ENCODE assay signal across 13 cellular contexts in genomic region chr21:43768868-43769167, GRCh38. TPM values are rescaled to one million over a fixed set of nuclear protein-coding genes. Genes with fewer than 3 reads are reported as not detected.
DNase-seq lines count a peak whose midpoint lies in the region; ATAC-seq and TF ChIP-seq lines count a peak whose summit lies in the region.
"Had no signal": no experiment of that assay in that cellular context is flagged by ENCODE, and none has a peak within 500 bp of the region (broad histone marks: within the 10 kb centered on the region; RNA-seq: fewer than 3 reads in every experiment).

No MANE protein-coding gene starts in this region.

- H4K20me1 ChIP-seq in GM23338 (replicated peaks; ENCODE audit: insufficient read depth) = no peaks in the 10 kb centered on the region
- H4K20me1 ChIP-seq in smooth muscle cell (ENCODE audit: low read depth) = no peaks in the 10 kb centered on the region

- ATAC-seq in GM23338 (peak; percentile 52), foreskin keratinocyte (no peak), HG03280 (IDR thresholded peaks at IDR 0.05; ENCODE audit: unreplicated experiment) (no peak), GM19035 (IDR thresholded peaks at IDR 0.05; ENCODE audit: unreplicated experiment) (no peak)

- H3K4me3 Mint-ChIP-seq in GM23338 = no peak overlapping the region; the same call in 2 of the 3 replicates
- H3K4me3 Mint-ChIP-seq: activated naive CD8-positive, alpha-beta T cell; stimulated activated naive CD8-positive, alpha-beta T cell treated with anti-CD3 and anti-CD28 coated beads, Interleukin-15, Interleukin-2, amounts not matched to agents 100 ng/mL and 50 ng/mL, for 24 hours had no signal

- peaks cover 17% of the 10 kb centered on the region for H3K27me3 Mint-ChIP-seq in GM23338 (ENCODE audit: insufficient read depth, low read depth, poor library complexity)
- H3K27me3 Mint-ChIP-seq: activated naive CD8-positive, alpha-beta T cell; stimulated activated naive CD8-positive, alpha-beta T cell treated with anti-CD3 and anti-CD28 coated beads, Interleukin-15, Interleukin-2, amounts not matched to agents 100 ng/mL and 50 ng/mL, for 24 hours had no signal

- H3K27ac ChIP-seq in GM23338 (ENCODE audit: low read depth) (0 out of 2 replicates have a peak overlapping the region, but pooled peaks have one; percentile 45), SJSA1 (peak overlapping the region; percentile 79; the same call in 1 of the 2 replicates), foreskin keratinocyte (peak overlapping the region; percentile 94), smooth muscle cell (ENCODE audit: low read depth) (peak overlapping the region; percentile 81)
- H3K27ac ChIP-seq: C4-2B had no signal

- H3K4me3 ChIP-seq in GM23338 (no peak overlapping the region), SJSA1 (no peak overlapping the region), smooth muscle cell (no peak overlapping the region)

- peak overlapping the region; percentile 95 for H3K27ac Mint-ChIP-seq in GM23338
- H3K27ac Mint-ChIP-seq: activated naive CD8-positive, alpha-beta T cell; IgD-negative memory B cell; stimulated activated naive CD8-positive, alpha-beta T cell treated with anti-CD3 and anti-CD28 coated beads, Interleukin-15, Interleukin-2, amounts not matched to agents 100 ng/mL and 50 ng/mL, for 24 hours had no signal

- no peaks in the 10 kb centered on the region for H3K9me3 ChIP-seq in SJSA1 (replicated peaks)
- no peaks in the 10 kb centered on the region for H3K9me3 ChIP-seq in smooth muscle cell (replicated peaks; ENCODE audit: low read depth)

- H3K4me1 ChIP-seq in GM23338 (ENCODE audit: insufficient read depth) = peaks cover 25% of the 10 kb centered on the region
- H3K4me1 ChIP-seq in SJSA1 (replicated peaks) = peaks cover 14% of the 10 kb centered on the region
- peaks cover 16% of the 10 kb centered on the region for H3K4me1 ChIP-seq in foreskin keratinocyte
- peaks cover 12% of the 10 kb centered on the region for H3K4me1 ChIP-seq in smooth muscle cell (ENCODE audit: low read depth)

- peak; percentile 25 for DNase-seq in GM23338 (ENCODE audit: low spot score)
- no peak for DNase-seq in SJSA1 (ENCODE audit: low read depth in 1 of 2, low spot score in 2 of 2)
- DNase-seq in foreskin keratinocyte = no peak
- no peak for DNase-seq in smooth muscle cell (lab: John Stamatoyannopoulos, UW; ENCODE audit: unreplicated experiment)
- DNase-seq in NCI-H2196 (lab: John Stamatoyannopoulos, UW; ENCODE audit: unreplicated experiment) = no peak
- DNase-seq in NCI-H187 (lab: John Stamatoyannopoulos, UW) = no peak
- DNase-seq: SIG-M5 had no signal

- H3K36me3 Mint-ChIP-seq in GM23338 (ENCODE audit: low read depth) = peaks cover 13% of the 10 kb centered on the region
- H3K36me3 Mint-ChIP-seq: IgD-negative memory B cell had no signal

- TF ChIP-seq CTCF in GM23338 (conservative IDR thresholded peaks at IDR 0.05; ENCODE audit: low read depth in 2 of 2) (no peak), foreskin keratinocyte (conservative IDR thresholded peaks at IDR 0.05) (no peak), smooth muscle cell (IDR thresholded peaks at IDR 0.05; ENCODE audit: borderline replicate concordance, insufficient read depth, poor library complexity, severe bottlenecking) (no peak)

- H3K4me1 Mint-ChIP-seq in GM23338 = peaks cover 50% of the 10 kb centered on the region

- H3K9me3 Mint-ChIP-seq in GM23338 = no peaks in the 10 kb centered on the region
- H3K9me3 Mint-ChIP-seq: IgD-negative memory B cell; stimulated activated naive CD8-positive, alpha-beta T cell treated with anti-CD3 and anti-CD28 coated beads, Interleukin-15, Interleukin-2, amounts not matched to agents 100 ng/mL and 50 ng/mL, for 24 hours had no signal

- peaks cover 4% of the 10 kb centered on the region for H3K36me3 ChIP-seq in GM23338 (ENCODE audit: insufficient read depth)
- H3K36me3 ChIP-seq in SJSA1 = peaks cover 10% of the 10 kb centered on the region
- no peaks in the 10 kb centered on the region for H3K36me3 ChIP-seq in smooth muscle cell (ENCODE audit: low read depth)

- H3K79me2 ChIP-seq in GM23338 (replicated peaks; ENCODE audit: insufficient read depth) (0 out of 2 replicates have a peak, but pooled peaks cover under 1% of the 10 kb centered on the region), smooth muscle cell (ENCODE audit: low read depth) (no peaks in the 10 kb centered on the region)

- peak overlapping the region; percentile 65 for H3K9ac ChIP-seq in smooth muscle cell (ENCODE audit: low read depth)

- H3F3A ChIP-seq in GM23338 (replicated peaks; ENCODE audit: low read depth) = peaks cover 4% of the 10 kb centered on the region; the same call in 1 of the 2 replicates
- H3F3A ChIP-seq in smooth muscle cell (ENCODE audit: low read depth) = peaks cover 13% of the 10 kb centered on the region

- no peak overlapping the region for H3K4me2 ChIP-seq in GM23338
- peak overlapping the region; percentile 40 for H3K4me2 ChIP-seq in smooth muscle cell

- no peaks in the 10 kb centered on the region for H3K9me2 ChIP-seq in GM23338 (ENCODE audit: insufficient read depth)

- 70% methylated on average over 8 of the region's 8 CpGs for WGBS in smooth muscle cell (ENCODE audit: low lambda C conversion rate)

- no peaks in the 10 kb centered on the region for H3K27me3 ChIP-seq in GM23338 (ENCODE audit: insufficient read depth)
- no peaks in the 10 kb centered on the region for H3K27me3 ChIP-seq in SJSA1 (replicated peaks)
- no peaks in the 10 kb centered on the region for H3K27me3 ChIP-seq in foreskin keratinocyte
- H3K27me3 ChIP-seq in smooth muscle cell (ENCODE audit: low read depth) = no peaks in the 10 kb centered on the region

- H2AFZ ChIP-seq in GM23338 (peak overlapping the region; percentile 59; the same call in 1 of the 2 replicates), smooth muscle cell (ENCODE audit: low read depth) (no peak overlapping the region)

TF ChIP-seq in GM23338, 12 proteins besides CTCF, POLR2A, EP300 and RAD21:
- no peak for TF ChIP-seq CREB1 (CRISPR knock-in tag; IDR thresholded peaks at IDR 0.05; ENCODE audit: low read depth)
- no peak for TF ChIP-seq EZH2 (IDR thresholded peaks at IDR 0.05; ENCODE audit: low read depth, unreplicated experiment)
- TF ChIP-seq STAT1 (IDR thresholded peaks at IDR 0.05; ENCODE audit: unreplicated experiment) = no peak
- TF ChIP-seq, protein P1, sequence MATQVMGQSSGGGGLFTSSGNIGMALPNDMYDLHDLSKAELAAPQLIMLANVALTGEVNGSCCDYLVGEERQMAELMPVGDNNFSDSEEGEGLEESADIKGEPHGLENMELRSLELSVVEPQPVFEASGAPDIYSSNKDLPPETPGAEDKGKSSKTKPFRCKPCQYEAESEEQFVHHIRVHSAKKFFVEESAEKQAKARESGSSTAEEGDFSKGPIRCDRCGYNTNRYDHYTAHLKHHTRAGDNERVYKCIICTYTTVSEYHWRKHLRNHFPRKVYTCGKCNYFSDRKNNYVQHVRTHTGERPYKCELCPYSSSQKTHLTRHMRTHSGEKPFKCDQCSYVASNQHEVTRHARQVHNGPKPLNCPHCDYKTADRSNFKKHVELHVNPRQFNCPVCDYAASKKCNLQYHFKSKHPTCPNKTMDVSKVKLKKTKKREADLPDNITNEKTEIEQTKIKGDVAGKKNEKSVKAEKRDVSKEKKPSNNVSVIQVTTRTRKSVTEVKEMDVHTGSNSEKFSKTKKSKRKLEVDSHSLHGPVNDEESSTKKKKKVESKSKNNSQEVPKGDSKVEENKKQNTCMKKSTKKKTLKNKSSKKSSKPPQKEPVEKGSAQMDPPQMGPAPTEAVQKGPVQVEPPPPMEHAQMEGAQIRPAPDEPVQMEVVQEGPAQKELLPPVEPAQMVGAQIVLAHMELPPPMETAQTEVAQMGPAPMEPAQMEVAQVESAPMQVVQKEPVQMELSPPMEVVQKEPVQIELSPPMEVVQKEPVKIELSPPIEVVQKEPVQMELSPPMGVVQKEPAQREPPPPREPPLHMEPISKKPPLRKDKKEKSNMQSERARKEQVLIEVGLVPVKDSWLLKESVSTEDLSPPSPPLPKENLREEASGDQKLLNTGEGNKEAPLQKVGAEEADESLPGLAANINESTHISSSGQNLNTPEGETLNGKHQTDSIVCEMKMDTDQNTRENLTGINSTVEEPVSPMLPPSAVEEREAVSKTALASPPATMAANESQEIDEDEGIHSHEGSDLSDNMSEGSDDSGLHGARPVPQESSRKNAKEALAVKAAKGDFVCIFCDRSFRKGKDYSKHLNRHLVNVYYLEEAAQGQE (IDR thresholded peaks at IDR 0.05; ENCODE audit: unreplicated experiment) = no peak
- no peak for TF ChIP-seq ZNF331 (CRISPR knock-in tag; IDR thresholded peaks at IDR 0.05; ENCODE audit: low read depth)

RNA-seq across cellular contexts. Expression of gene CSTB, which starts 7.3 kb away (rescaled TPM):
- 10.0 and 10.1 TPM in 2 replicates for total RNA-seq in GM23338 (2014; rRNA removed; shearing (Covaris generic))
- polyA plus RNA-seq in GM23338 (2016; fragmentation: Nextera tagmentation; extraction: Ambion mirVana) (142 and 147 TPM in 2 replicates), foreskin keratinocyte (123 and 183 TPM in 2 replicates), smooth muscle cell (74.0 and 97.6 TPM in 2 replicates)
- 11.9 and 14.9 TPM in 2 replicates for total RNA-seq in SJSA1 (2014; rRNA removed; shearing (Covaris generic))
- total RNA-seq in foreskin keratinocyte (49.5 and 63.0 TPM in 2 replicates), smooth muscle cell (22.2 and 29.9 TPM in 2 replicates)

RNA-seq across cellular contexts. Expression of gene RRP1, which starts 20.6 kb away (rescaled TPM):
- 54.6 and 63.5 TPM in 2 replicates for total RNA-seq in GM23338 (2014; rRNA removed; shearing (Covaris generic))
- polyA plus RNA-seq in GM23338 (2016; fragmentation: Nextera tagmentation; extraction: Ambion mirVana) (33.2 and 36.5 TPM in 2 replicates), foreskin keratinocyte (31.8 and 37.0 TPM in 2 replicates), smooth muscle cell (17.5 and 23.7 TPM in 2 replicates)
- total RNA-seq in SJSA1 (2014; rRNA removed; shearing (Covaris generic)) = 29.2 and 30.4 TPM in 2 replicates
- total RNA-seq in foreskin keratinocyte (26.5 and 28.0 TPM in 2 replicates), smooth muscle cell (8.7 and 11.3 TPM in 2 replicates)

RNA-seq across cellular contexts. Expression of gene PDXK, which starts 49.9 kb away (rescaled TPM):
- 56.7 and 66.3 TPM in 2 replicates for total RNA-seq in GM23338 (2014; rRNA removed; shearing (Covaris generic))
- polyA plus RNA-seq in GM23338 (2016; fragmentation: Nextera tagmentation; extraction: Ambion mirVana) (48.6 and 53.2 TPM in 2 replicates), foreskin keratinocyte (176 and 205 TPM in 2 replicates), smooth muscle cell (184 and 194 TPM in 2 replicates)
- total RNA-seq in SJSA1 (2014; rRNA removed; shearing (Covaris generic)) = 78.8 and 81.6 TPM in 2 replicates
- total RNA-seq in foreskin keratinocyte (150 and 176 TPM in 2 replicates), smooth muscle cell (84.3 and 92.6 TPM in 2 replicates)
